ENCODE assay signal across 8 cellular contexts in genomic region chr3:51968175-51968681, GRCh38. TPM values are rescaled to one million over a fixed set of nuclear protein-coding genes. Genes with fewer than 3 reads are reported as not detected.
DNase-seq lines count a peak whose midpoint lies in the region; FAIRE-seq and TF ChIP-seq lines count a peak whose summit lies in the region.

No MANE protein-coding gene starts in this region.

- no peak for DNase-seq in AG10803 (ENCODE audit: low read depth)
- peak; percentile 46 for DNase-seq in HTR-8/SVneo (ENCODE audit: insufficient read length, low spot score)
- DNase-seq in ascending aorta (ENCODE audit: low spot score in 2 of 2), result no peak
- DNase-seq in kidney, result no peak
- no peak for DNase-seq in testis
- no peak for DNase-seq in UCSD-AML1 (lab: John Stamatoyannopoulos, UW; ENCODE audit: unreplicated experiment)
- no peak for DNase-seq in amniotic stem cell (lab: John Stamatoyannopoulos, UW)
- DNase-seq in NCI-H345 treated with DMSO at 0.1 percent for 48 hours (lab: John Stamatoyannopoulos, UW; ENCODE audit: unreplicated experiment), result no peak

- 7 to 13% methylated on average over 7 to 11 of the region's 11 CpGs for WGBS in testis, 2 donors

- H3K36me3 ChIP-seq in ascending aorta (no peaks in the 10 kb centered on the region), kidney (ENCODE audit: control insufficient read depth in 1 of 2, insufficient read depth in 2 of 2, low read length in 2 of 2) (peaks cover 0 to 5% of the 10 kb centered on the region in 2 donors), testis (ENCODE audit: low read depth, missing control alignments) (no peaks in the 10 kb centered on the region)

- H3K4me1 ChIP-seq in ascending aorta (peaks cover 8 to 38% of the 10 kb centered on the region in 2 donors), kidney (ENCODE audit: control insufficient read depth in 1 of 2, insufficient read depth in 1 of 2, low read depth in 1 of 2, low read length in 2 of 2) (peaks cover 4 to 12% of the 10 kb centered on the region in 2 donors), testis (peaks cover 27% of the 10 kb centered on the region)

- H3K9me3 ChIP-seq in ascending aorta (no peaks in the 10 kb centered on the region), kidney (ENCODE audit: control insufficient read depth in 1 of 2, low read length in 2 of 2) (no peaks in the 10 kb centered on the region), testis (no peaks in the 10 kb centered on the region)

- no peak for TF ChIP-seq POLR2A in testis (IDR thresholded peaks at IDR 0.05)

- peak overlapping the region; percentile 46 to 69 for H3K9ac ChIP-seq in kidney (ENCODE audit: low read length in 2 of 2)

- H3K27ac ChIP-seq in ascending aorta (peak overlapping the region; percentile 95 to 96), kidney (ENCODE audit: low read depth in 2 of 2, low read length in 2 of 2) (peak overlapping the region; percentile 71 to 81), testis (peak overlapping the region; percentile 24 to 90)

- FAIRE-seq in HTR-8/SVneo (lab: Jason Lieb, UNC) (peak; percentile 81), kidney (lab: Jason Lieb, UNC) (no peak)

- intact Hi-C loops in ascending aorta (cut with DNase I), result loop anchor here (10.0 kb wide), 1 partner anchor 1353 kb away; the partner anchor contains the start of genes CISH and MAPKAPK3
- intact Hi-C loops in kidney (cut with DNase I), result no loop called here
- intact Hi-C loops in testis (cut with DNase I; ENCODE audit: low total_unique reads), result no loop called here

- H3K27me3 ChIP-seq in ascending aorta, result no peaks in the 10 kb centered on the region
- H3K27me3 ChIP-seq in testis, result no peaks in the 10 kb centered on the region

- TF ChIP-seq CTCF in AG10803 (conservative IDR thresholded peaks at IDR 0.05; ENCODE audit: low read length) (no peak), ascending aorta (IDR thresholded peaks at IDR 0.05) (no peak), kidney (IDR thresholded peaks at IDR 0.05; ENCODE audit: borderline replicate concordance, extremely low read depth, insufficient read depth) (no peak), testis (IDR thresholded peaks at IDR 0.05) (no peak)

- H3K4me3 ChIP-seq in AG10803 (ENCODE audit: low read length), result peak overlapping the region; percentile 67
- peak overlapping the region; percentile 87 to 90 for H3K4me3 ChIP-seq in ascending aorta
- peak overlapping the region; percentile 60 to 64 for H3K4me3 ChIP-seq in kidney (ENCODE audit: low read length in 2 of 2)
- peak overlapping the region; percentile 54 to 72 for H3K4me3 ChIP-seq in testis

RNA-seq across cellular contexts. Expression of gene PCBP4, which starts 1.0 kb away (rescaled TPM):
- 256 TPM for total RNA-seq in ascending aorta
- 31.7 TPM for total RNA-seq in kidney
- 34.0 TPM for polyA plus RNA-seq in kidney (ENCODE audit: insufficient read depth, low read depth, low replicate concordance)
- total RNA-seq in testis, result 10 to 100 TPM; 47.1 to 54.1 TPM
- 35.8 TPM for polyA plus RNA-seq in testis (ENCODE audit: insufficient read depth, low read depth, low replicate concordance)

RNA-seq across cellular contexts. Expression of gene ABHD14B, which starts 5.6 kb away (rescaled TPM):
- total RNA-seq in ascending aorta (46.1 TPM), kidney (73.5 TPM), testis (10 to 100 TPM; 26.7 to 27.1 TPM)
- polyA plus RNA-seq in kidney (ENCODE audit: insufficient read depth, low read depth, low replicate concordance) (207 TPM), testis (ENCODE audit: insufficient read depth, low read depth, low replicate concordance) (26.0 TPM)

RNA-seq across cellular contexts. Expression of gene ABHD14A, which starts 6.6 kb away (rescaled TPM):
- total RNA-seq in ascending aorta (37.4 TPM), kidney (20.7 TPM), testis (10 to 100 TPM; 38.9 to 51.6 TPM)
- polyA plus RNA-seq in kidney (ENCODE audit: insufficient read depth, low read depth, low replicate concordance) (50.5 TPM), testis (ENCODE audit: insufficient read depth, low read depth, low replicate concordance) (27.7 TPM)

RNA-seq across cellular contexts. Expression of gene GPR62, which starts 13.0 kb away (rescaled TPM):
- total RNA-seq in ascending aorta (not detected), kidney (0.09 TPM), testis (under 1 TPM; 0.39 to 0.50 TPM)
- polyA plus RNA-seq in kidney (ENCODE audit: insufficient read depth, low read depth, low replicate concordance) (0.41 TPM), testis (ENCODE audit: insufficient read depth, low read depth, low replicate concordance) (0.18 TPM)

RNA-seq across cellular contexts. Expression of gene ACY1, which starts 15.1 kb away (rescaled TPM):
- total RNA-seq in ascending aorta (94.0 TPM), kidney (68.1 TPM), testis (10 to 100 TPM; 16.0 to 17.1 TPM)
- polyA plus RNA-seq in kidney (ENCODE audit: insufficient read depth, low read depth, low replicate concordance) (856 TPM), testis (ENCODE audit: insufficient read depth, low read depth, low replicate concordance) (26.7 TPM)
